ENCODE assay signal across 21 cellular contexts in genomic region chr3:144011251-144011799, GRCh38.
"Had no signal": no experiment of that assay in that cellular context is flagged by ENCODE, and none has a peak within 500 bp of the region (broad histone marks: within the 10 kb centered on the region; RNA-seq: fewer than 3 reads in every experiment).

No MANE protein-coding gene starts in this region.

- H3K27me3 ChIP-seq: breast epithelium, esophagus muscularis mucosa, spleen, upper lobe of right lung had no signal

- H3K36me3 ChIP-seq: breast epithelium, esophagus muscularis mucosa, spleen, upper lobe of right lung had no signal

- H3K4me3 ChIP-seq: breast epithelium, esophagus muscularis mucosa, lung, spleen, upper lobe of right lung had no signal

- H3K27me3 Mint-ChIP-seq: activated naive CD8-positive, alpha-beta T cell treated with anti-CD3 and anti-CD28 coated beads, Interleukin-2, amount 10 ng/mL, durations not matched to agents 7 days and 5 days; stimulated activated naive B cell treated with anti-CD40 and anti-IgM and Interleukin-4, amounts not matched to agents 10 μg/mL and 1 μg/mL and 100 μg/mL, for 72 hours had no signal

- H3K27ac ChIP-seq: breast epithelium, esophagus muscularis mucosa, parathyroid adenoma, spleen, upper lobe of right lung had no signal

- H3K9me3 Mint-ChIP-seq: activated CD4-positive, alpha-beta memory T cell treated with anti-CD3 and anti-CD28 coated beads, Interleukin-2, amount 10 ng/mL, durations not matched to agents 7 days and 5 days; activated T-helper 2 cell treated with anti-CD3 and anti-CD28 coated beads, Interferon-gamma antibody, Interleukin-2, Interleukin-4, amounts not matched to agents 10 μg/mL and 5 μg/mL and 100 μg/mL, durations not matched to agents 14 hours and 24 hours and 36 hours; dendritic cell treated with granulocyte-macrophage colony-stimulating factor and Interleukin-4, amounts not matched to agents 40 ng/mL and 50 ng/mL, for 4 days; natural killer cell; stimulated activated naive B cell treated with anti-CD40 and anti-IgM and Interleukin-4, amounts not matched to agents 10 μg/mL and 1 μg/mL and 100 μg/mL, for 72 hours had no signal

- H3K4me3 Mint-ChIP-seq: activated CD4-positive, alpha-beta memory T cell treated with anti-CD3 and anti-CD28 coated beads, Interleukin-2, amount 10 ng/mL, durations not matched to agents 7 days and 5 days; activated naive CD8-positive, alpha-beta T cell treated with anti-CD3 and anti-CD28 coated beads, Interleukin-2, amount 10 ng/mL, durations not matched to agents 7 days and 5 days; dendritic cell treated with granulocyte-macrophage colony-stimulating factor and Interleukin-4, amounts not matched to agents 40 ng/mL and 50 ng/mL, for 4 days; natural killer cell; stimulated activated naive B cell treated with anti-CD40 and anti-IgM and Interleukin-4, amounts not matched to agents 10 μg/mL and 1 μg/mL and 100 μg/mL, for 72 hours had no signal

- DNase-seq: activated CD4-positive, alpha-beta memory T cell treated with anti-CD3 and anti-CD28 coated beads, Interleukin-2, amount 10 ng/mL, durations not matched to agents 7 days and 5 days; activated CD4-positive, alpha-beta T cell treated with anti-CD3 and anti-CD28 coated beads for 48 hours; activated CD4-positive, CD25-positive, alpha-beta regulatory T cell; activated naive CD4-positive, alpha-beta T cell treated with Interleukin-2 at 50 U/mL for 16 hours; activated naive CD8-positive, alpha-beta T cell treated with anti-CD3 and anti-CD28 coated beads, Interleukin-2, amount 10 ng/mL, durations not matched to agents 7 days and 5 days; activated T-cell treated with anti-CD3 and anti-CD28 coated beads, Interleukin-2, amount 50 U/mL, for 1 hour; anterior cingulate cortex; effector CD8-positive, alpha-beta T cell; hypothalamus; natural killer cell; spleen; stimulated activated naive B cell treated with anti-CD40 and anti-IgM and Interleukin-4, amounts not matched to agents 10 μg/mL and 1 μg/mL and 100 μg/mL, for 72 hours; T1000; upper lobe of right lung had no signal

- H3K4me1 ChIP-seq: breast epithelium, esophagus muscularis mucosa, parathyroid adenoma, spleen, upper lobe of right lung had no signal

- H3K4me1 Mint-ChIP-seq: activated CD4-positive, alpha-beta memory T cell treated with anti-CD3 and anti-CD28 coated beads, Interleukin-2, amount 10 ng/mL, durations not matched to agents 7 days and 5 days; activated naive CD8-positive, alpha-beta T cell treated with anti-CD3 and anti-CD28 coated beads, Interleukin-2, amount 10 ng/mL, durations not matched to agents 7 days and 5 days; natural killer cell; stimulated activated naive B cell treated with anti-CD40 and anti-IgM and Interleukin-4, amounts not matched to agents 10 μg/mL and 1 μg/mL and 100 μg/mL, for 72 hours had no signal

- H3K9me3 ChIP-seq: breast epithelium, esophagus muscularis mucosa, spleen, upper lobe of right lung had no signal

- H3K27ac Mint-ChIP-seq: activated CD4-positive, alpha-beta memory T cell treated with anti-CD3 and anti-CD28 coated beads, Interleukin-2, amount 10 ng/mL, durations not matched to agents 7 days and 5 days; activated naive CD8-positive, alpha-beta T cell treated with anti-CD3 and anti-CD28 coated beads, Interleukin-2, amount 10 ng/mL, durations not matched to agents 7 days and 5 days; activated T-helper 2 cell treated with anti-CD3 and anti-CD28 coated beads, Interferon-gamma antibody, Interleukin-2, Interleukin-4, amounts not matched to agents 10 μg/mL and 5 μg/mL and 100 μg/mL, durations not matched to agents 14 hours and 24 hours and 36 hours; dendritic cell treated with granulocyte-macrophage colony-stimulating factor and Interleukin-4, amounts not matched to agents 40 ng/mL and 50 ng/mL, for 4 days; natural killer cell; stimulated activated naive B cell treated with anti-CD40 and anti-IgM and Interleukin-4, amounts not matched to agents 10 μg/mL and 1 μg/mL and 100 μg/mL, for 72 hours had no signal

- H2AFZ ChIP-seq: parathyroid adenoma had no signal

- FAIRE-seq: keratinocyte had no signal

- H3K36me3 Mint-ChIP-seq: activated naive CD8-positive, alpha-beta T cell treated with anti-CD3 and anti-CD28 coated beads, Interleukin-2, amount 10 ng/mL, durations not matched to agents 7 days and 5 days; natural killer cell; stimulated activated naive B cell treated with anti-CD40 and anti-IgM and Interleukin-4, amounts not matched to agents 10 μg/mL and 1 μg/mL and 100 μg/mL, for 72 hours had no signal

- H3K9ac ChIP-seq: parathyroid adenoma had no signal

- H3K79me2 ChIP-seq: parathyroid adenoma had no signal
